Comparison of ENCODE assay signal across 13 cellular contexts in genomic region chr10:71289421-71290130, GRCh38.
"Had no signal": no experiment of that assay in that cellular context is flagged by ENCODE, and none has a peak within 500 bp of the region (broad histone marks: within the 10 kb centered on the region; RNA-seq: fewer than 3 reads in every experiment).

No MANE protein-coding gene starts in this region.

- H3K4me1 ChIP-seq: gastrocnemius medialis had no signal

- H3K9me3 ChIP-seq: gastrocnemius medialis, mucosa of descending colon, thyroid gland had no signal

- DNase-seq: activated naive CD4-positive, alpha-beta T cell treated with Interleukin-2 at 50 U/mL for 16 hours; anterior cingulate cortex; brain microvascular endothelial cell; cerebellar nuclear complex; endodermal cell; erythroblast; gastrocnemius medialis; naive thymus-derived CD4-positive, alpha-beta T cell; stimulated activated CD4-positive, alpha-beta T cell treated with anti-CD3 and anti-CD28 coated beads, Interleukin-2, amount 100 ng/mL, for 48 hours; stimulated activated naive B cell treated with anti-CD40 and anti-IgM and Interleukin-4, amounts not matched to agents 10 μg/mL and 1 μg/mL and 100 μg/mL, for 72 hours; thyroid gland had no signal

- H3K36me3 ChIP-seq: brain microvascular endothelial cell, gastrocnemius medialis, thyroid gland had no signal

- H3K27me3 ChIP-seq: brain microvascular endothelial cell, gastrocnemius medialis, thyroid gland had no signal

- ATAC-seq: activated T-helper 17 cell treated with anti-CD3 and anti-CD28 coated beads, Interleukin-2, amount 50 U/mL, for 72 hours; gastrocnemius medialis; mucosa of descending colon; naive thymus-derived CD4-positive, alpha-beta T cell; stimulated activated naive B cell treated with anti-CD40 and anti-IgM and Interleukin-4, amounts not matched to agents 10 μg/mL and 1 μg/mL and 100 μg/mL, for 72 hours had no signal

- H3K27ac ChIP-seq: brain microvascular endothelial cell, gastrocnemius medialis, thyroid gland had no signal

- H3K4me3 ChIP-seq: gastrocnemius medialis, mucosa of descending colon, thyroid gland had no signal
